1 cellular context compared by ENCODE assay signal in the genomic region with DNA sequence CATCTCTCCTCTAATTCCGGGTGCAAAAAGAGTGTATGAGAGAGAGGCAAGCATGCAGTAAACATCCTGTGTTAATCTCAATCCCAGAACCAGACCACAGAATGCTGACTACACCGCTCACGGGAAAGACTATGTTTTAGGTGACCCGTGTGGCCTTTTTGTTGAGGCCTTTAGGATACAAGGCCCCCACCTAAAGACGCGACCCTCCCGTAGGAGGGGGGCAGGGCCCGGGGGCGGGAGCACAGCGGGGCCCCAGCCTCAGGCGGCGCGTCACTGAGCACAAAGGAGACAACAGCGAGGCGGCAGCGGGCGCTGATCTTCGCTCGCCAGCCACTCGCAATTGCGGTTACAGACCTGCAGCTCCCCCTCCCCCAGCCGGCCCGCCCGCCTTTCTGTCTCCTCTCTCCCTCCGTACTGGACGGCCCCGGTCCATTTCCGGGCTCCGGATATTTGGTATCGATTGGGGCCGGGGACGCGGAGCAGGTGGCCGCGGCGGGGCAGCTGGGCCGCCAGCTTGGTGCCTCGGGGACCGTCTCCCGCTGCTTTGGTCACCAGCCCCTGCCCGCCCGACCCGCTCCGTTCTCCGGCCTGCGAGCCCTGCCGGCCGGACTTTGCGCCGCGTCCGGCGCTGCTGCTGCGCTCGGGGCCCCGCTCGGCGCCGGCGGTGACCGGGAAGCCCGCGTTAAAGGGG.
TF ChIP-seq lines count a peak whose summit lies in the region.

A gene with protein sequence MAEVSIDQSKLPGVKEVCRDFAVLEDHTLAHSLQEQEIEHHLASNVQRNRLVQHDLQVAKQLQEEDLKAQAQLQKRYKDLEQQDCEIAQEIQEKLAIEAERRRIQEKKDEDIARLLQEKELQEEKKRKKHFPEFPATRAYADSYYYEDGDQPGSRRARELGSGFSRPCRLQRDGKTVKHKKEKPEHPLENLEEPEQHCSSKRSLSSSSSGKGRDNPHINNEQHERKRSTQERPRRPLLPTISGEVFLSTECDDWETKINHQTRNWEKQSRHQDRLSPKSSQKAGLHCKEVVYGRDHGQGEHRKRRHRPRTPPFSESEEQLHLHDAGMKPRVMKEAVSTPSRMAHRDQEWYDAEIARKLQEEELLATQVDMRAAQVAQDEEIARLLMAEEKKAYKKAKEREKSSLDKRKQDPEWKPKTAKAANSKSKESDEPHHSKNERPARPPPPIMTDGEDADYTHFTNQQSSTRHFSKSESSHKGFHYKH (plus strand): TSS at position 432 of the 691 bp plus-strand sequence. CDS start 281 bp downstream, outside the sequence.

TF ChIP-seq in HepG2, 621 proteins besides CTCF, POLR2A, EP300 and RAD21 (continued from another document and continues in another):
- TF ChIP-seq, protein P1, sequence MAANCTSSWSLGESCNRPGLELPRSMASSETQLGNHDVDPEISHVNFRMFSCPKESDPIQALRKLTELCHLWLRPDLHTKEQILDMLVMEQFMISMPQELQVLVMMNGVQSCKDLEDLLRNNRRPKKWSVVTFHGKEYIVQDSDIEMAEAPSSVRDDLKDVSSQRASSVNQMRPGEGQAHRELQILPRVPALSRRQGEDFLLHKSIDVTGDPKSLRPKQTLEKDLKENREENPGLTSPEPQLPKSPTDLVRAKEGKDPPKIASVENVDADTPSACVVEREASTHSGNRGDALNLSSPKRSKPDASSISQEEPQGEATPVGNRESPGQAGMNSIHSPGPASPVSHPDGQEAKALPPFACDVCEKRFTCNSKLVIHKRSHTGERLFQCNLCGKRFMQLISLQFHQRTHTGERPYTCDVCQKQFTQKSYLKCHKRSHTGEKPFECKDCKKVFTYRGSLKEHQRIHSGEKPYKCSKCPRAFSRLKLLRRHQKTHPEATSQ (CRISPR knock-in tag; IDR thresholded peaks at IDR 0.05; ENCODE audit: borderline replicate concordance): peak; percentile 87; the same call in 1 of the 2 replicates
- TF ChIP-seq BCL6 (CRISPR knock-in tag; IDR thresholded peaks at IDR 0.05) (peak; percentile 59; the same call in 1 of the 2 replicates), ZBTB42 (CRISPR knock-in tag; IDR thresholded peaks at IDR 0.05) (no peak; the same call in 1 of the 2 replicates), RFX3 (CRISPR knock-in tag; IDR thresholded peaks at IDR 0.05) (no peak), HOXA3 (CRISPR knock-in tag; IDR thresholded peaks at IDR 0.05) (peak; percentile 70; the same call in 1 of the 2 replicates), GATAD2A (CRISPR knock-in tag; IDR thresholded peaks at IDR 0.05) (peak; percentile 83), BORCS8-MEF2B (CRISPR knock-in tag; IDR thresholded peaks at IDR 0.05) (no peak), CBX5 (CRISPR knock-in tag; IDR thresholded peaks at IDR 0.05; ENCODE audit: borderline replicate concordance) (peak; percentile 78; the same call in 1 of the 2 replicates), ZNF496 (CRISPR knock-in tag; IDR thresholded peaks at IDR 0.05; ENCODE audit: insufficient replicate concordance) (no peak), ZFP90 (CRISPR knock-in tag; IDR thresholded peaks at IDR 0.05; ENCODE audit: borderline replicate concordance) (peak; percentile 68; the same call in 1 of the 2 replicates), BRD4 (CRISPR knock-in tag; IDR thresholded peaks at IDR 0.05) (peak; percentile 57; the same call in 1 of the 2 replicates), ONECUT2 (CRISPR knock-in tag; IDR thresholded peaks at IDR 0.05) (peak; percentile 98), SPEN (CRISPR knock-in tag; IDR thresholded peaks at IDR 0.05; ENCODE audit: low read depth) (peak; percentile 85), TEAD3 (CRISPR knock-in tag; optimal IDR thresholded peaks at IDR 0.05; ENCODE audit: borderline replicate concordance) (peak; percentile 54), ATF1 (CRISPR knock-in tag; IDR thresholded peaks at IDR 0.05) (no peak), ZSCAN9 (CRISPR knock-in tag; IDR thresholded peaks at IDR 0.05; ENCODE audit: borderline replicate concordance) (peak; percentile 49; the same call in 1 of the 2 replicates), ZNF367 (CRISPR knock-in tag; IDR thresholded peaks at IDR 0.05; ENCODE audit: borderline replicate concordance) (no peak), ZNF569 (CRISPR knock-in tag; IDR thresholded peaks at IDR 0.05; ENCODE audit: borderline replicate concordance) (no peak), ELF4 (CRISPR knock-in tag; IDR thresholded peaks at IDR 0.05; ENCODE audit: borderline replicate concordance) (0 out of 2 replicates have a peak, but pooled peaks have one; percentile 54), ZNF841 (CRISPR knock-in tag; IDR thresholded peaks at IDR 0.05; ENCODE audit: borderline replicate concordance) (peak; percentile 83), ZFAT (CRISPR knock-in tag; conservative IDR thresholded peaks at IDR 0.05) (no peak), SAP130 (CRISPR knock-in tag; IDR thresholded peaks at IDR 0.05; ENCODE audit: low read depth) (peak; percentile 87), ETV6 (CRISPR knock-in tag; conservative IDR thresholded peaks at IDR 0.05) (no peak), ZNF616 (CRISPR knock-in tag; IDR thresholded peaks at IDR 0.05; ENCODE audit: low read depth) (peak; percentile 88; the same call in 1 of the 2 replicates), ZNF567 (CRISPR knock-in tag; IDR thresholded peaks at IDR 0.05; ENCODE audit: borderline replicate concordance) (no peak), WIZ (CRISPR knock-in tag; IDR thresholded peaks at IDR 0.05) (no peak), ZNF292 (CRISPR knock-in tag; IDR thresholded peaks at IDR 0.05; ENCODE audit: borderline replicate concordance, low read depth) (peak; percentile 86), ZNF781 (CRISPR knock-in tag; IDR thresholded peaks at IDR 0.05; ENCODE audit: borderline replicate concordance, not compliant biosample characterization) (peak; percentile 45), NR2F6 (IDR thresholded peaks at IDR 0.05) (no peak), NR2F6 (CRISPR knock-in tag; IDR thresholded peaks at IDR 0.05) (peak; percentile 42; the same call in 1 of the 2 replicates), ZNF235 (CRISPR knock-in tag; IDR thresholded peaks at IDR 0.05; ENCODE audit: borderline replicate concordance) (peak; percentile 72; the same call in 1 of the 2 replicates), ZNF678 (CRISPR knock-in tag; IDR thresholded peaks at IDR 0.05) (peak; percentile 44; the same call in 1 of the 2 replicates)
- TF ChIP-seq, protein P2, sequence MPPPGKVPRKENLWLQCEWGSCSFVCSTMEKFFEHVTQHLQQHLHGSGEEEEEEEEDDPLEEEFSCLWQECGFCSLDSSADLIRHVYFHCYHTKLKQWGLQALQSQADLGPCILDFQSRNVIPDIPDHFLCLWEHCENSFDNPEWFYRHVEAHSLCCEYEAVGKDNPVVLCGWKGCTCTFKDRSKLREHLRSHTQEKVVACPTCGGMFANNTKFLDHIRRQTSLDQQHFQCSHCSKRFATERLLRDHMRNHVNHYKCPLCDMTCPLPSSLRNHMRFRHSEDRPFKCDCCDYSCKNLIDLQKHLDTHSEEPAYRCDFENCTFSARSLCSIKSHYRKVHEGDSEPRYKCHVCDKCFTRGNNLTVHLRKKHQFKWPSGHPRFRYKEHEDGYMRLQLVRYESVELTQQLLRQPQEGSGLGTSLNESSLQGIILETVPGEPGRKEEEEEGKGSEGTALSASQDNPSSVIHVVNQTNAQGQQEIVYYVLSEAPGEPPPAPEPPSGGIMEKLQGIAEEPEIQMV (CRISPR knock-in tag; IDR thresholded peaks at IDR 0.05; ENCODE audit: low read depth): no peak; the same call in 1 of the 2 replicates
- TF ChIP-seq, protein P3, sequence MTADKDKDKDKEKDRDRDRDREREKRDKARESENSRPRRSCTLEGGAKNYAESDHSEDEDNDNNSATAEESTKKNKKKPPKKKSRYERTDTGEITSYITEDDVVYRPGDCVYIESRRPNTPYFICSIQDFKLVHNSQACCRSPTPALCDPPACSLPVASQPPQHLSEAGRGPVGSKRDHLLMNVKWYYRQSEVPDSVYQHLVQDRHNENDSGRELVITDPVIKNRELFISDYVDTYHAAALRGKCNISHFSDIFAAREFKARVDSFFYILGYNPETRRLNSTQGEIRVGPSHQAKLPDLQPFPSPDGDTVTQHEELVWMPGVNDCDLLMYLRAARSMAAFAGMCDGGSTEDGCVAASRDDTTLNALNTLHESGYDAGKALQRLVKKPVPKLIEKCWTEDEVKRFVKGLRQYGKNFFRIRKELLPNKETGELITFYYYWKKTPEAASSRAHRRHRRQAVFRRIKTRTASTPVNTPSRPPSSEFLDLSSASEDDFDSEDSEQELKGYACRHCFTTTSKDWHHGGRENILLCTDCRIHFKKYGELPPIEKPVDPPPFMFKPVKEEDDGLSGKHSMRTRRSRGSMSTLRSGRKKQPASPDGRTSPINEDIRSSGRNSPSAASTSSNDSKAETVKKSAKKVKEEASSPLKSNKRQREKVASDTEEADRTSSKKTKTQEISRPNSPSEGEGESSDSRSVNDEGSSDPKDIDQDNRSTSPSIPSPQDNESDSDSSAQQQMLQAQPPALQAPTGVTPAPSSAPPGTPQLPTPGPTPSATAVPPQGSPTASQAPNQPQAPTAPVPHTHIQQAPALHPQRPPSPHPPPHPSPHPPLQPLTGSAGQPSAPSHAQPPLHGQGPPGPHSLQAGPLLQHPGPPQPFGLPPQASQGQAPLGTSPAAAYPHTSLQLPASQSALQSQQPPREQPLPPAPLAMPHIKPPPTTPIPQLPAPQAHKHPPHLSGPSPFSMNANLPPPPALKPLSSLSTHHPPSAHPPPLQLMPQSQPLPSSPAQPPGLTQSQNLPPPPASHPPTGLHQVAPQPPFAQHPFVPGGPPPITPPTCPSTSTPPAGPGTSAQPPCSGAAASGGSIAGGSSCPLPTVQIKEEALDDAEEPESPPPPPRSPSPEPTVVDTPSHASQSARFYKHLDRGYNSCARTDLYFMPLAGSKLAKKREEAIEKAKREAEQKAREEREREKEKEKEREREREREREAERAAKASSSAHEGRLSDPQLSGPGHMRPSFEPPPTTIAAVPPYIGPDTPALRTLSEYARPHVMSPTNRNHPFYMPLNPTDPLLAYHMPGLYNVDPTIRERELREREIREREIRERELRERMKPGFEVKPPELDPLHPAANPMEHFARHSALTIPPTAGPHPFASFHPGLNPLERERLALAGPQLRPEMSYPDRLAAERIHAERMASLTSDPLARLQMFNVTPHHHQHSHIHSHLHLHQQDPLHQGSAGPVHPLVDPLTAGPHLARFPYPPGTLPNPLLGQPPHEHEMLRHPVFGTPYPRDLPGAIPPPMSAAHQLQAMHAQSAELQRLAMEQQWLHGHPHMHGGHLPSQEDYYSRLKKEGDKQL (CRISPR knock-in tag; IDR thresholded peaks at IDR 0.05; ENCODE audit: low read depth): no peak; the same call in 1 of the 2 replicates
- TF ChIP-seq, protein P4, sequence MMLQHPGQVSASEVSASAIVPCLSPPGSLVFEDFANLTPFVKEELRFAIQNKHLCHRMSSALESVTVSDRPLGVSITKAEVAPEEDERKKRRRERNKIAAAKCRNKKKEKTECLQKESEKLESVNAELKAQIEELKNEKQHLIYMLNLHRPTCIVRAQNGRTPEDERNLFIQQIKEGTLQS (CRISPR knock-in tag; IDR thresholded peaks at IDR 0.05): 0 out of 2 replicates have a peak, but pooled peaks have one; percentile 35
- TF ChIP-seq, protein P5, sequence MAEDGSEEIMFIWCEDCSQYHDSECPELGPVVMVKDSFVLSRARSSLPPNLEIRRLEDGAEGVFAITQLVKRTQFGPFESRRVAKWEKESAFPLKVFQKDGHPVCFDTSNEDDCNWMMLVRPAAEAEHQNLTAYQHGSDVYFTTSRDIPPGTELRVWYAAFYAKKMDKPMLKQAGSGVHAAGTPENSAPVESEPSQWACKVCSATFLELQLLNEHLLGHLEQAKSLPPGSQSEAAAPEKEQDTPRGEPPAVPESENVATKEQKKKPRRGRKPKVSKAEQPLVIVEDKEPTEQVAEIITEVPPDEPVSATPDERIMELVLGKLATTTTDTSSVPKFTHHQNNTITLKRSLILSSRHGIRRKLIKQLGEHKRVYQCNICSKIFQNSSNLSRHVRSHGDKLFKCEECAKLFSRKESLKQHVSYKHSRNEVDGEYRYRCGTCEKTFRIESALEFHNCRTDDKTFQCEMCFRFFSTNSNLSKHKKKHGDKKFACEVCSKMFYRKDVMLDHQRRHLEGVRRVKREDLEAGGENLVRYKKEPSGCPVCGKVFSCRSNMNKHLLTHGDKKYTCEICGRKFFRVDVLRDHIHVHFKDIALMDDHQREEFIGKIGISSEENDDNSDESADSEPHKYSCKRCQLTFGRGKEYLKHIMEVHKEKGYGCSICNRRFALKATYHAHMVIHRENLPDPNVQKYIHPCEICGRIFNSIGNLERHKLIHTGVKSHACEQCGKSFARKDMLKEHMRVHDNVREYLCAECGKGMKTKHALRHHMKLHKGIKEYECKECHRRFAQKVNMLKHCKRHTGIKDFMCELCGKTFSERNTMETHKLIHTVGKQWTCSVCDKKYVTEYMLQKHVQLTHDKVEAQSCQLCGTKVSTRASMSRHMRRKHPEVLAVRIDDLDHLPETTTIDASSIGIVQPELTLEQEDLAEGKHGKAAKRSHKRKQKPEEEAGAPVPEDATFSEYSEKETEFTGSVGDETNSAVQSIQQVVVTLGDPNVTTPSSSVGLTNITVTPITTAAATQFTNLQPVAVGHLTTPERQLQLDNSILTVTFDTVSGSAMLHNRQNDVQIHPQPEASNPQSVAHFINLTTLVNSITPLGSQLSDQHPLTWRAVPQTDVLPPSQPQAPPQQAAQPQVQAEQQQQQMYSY (CRISPR knock-in tag; IDR thresholded peaks at IDR 0.05): peak; percentile 92
- TF ChIP-seq, protein P6, sequence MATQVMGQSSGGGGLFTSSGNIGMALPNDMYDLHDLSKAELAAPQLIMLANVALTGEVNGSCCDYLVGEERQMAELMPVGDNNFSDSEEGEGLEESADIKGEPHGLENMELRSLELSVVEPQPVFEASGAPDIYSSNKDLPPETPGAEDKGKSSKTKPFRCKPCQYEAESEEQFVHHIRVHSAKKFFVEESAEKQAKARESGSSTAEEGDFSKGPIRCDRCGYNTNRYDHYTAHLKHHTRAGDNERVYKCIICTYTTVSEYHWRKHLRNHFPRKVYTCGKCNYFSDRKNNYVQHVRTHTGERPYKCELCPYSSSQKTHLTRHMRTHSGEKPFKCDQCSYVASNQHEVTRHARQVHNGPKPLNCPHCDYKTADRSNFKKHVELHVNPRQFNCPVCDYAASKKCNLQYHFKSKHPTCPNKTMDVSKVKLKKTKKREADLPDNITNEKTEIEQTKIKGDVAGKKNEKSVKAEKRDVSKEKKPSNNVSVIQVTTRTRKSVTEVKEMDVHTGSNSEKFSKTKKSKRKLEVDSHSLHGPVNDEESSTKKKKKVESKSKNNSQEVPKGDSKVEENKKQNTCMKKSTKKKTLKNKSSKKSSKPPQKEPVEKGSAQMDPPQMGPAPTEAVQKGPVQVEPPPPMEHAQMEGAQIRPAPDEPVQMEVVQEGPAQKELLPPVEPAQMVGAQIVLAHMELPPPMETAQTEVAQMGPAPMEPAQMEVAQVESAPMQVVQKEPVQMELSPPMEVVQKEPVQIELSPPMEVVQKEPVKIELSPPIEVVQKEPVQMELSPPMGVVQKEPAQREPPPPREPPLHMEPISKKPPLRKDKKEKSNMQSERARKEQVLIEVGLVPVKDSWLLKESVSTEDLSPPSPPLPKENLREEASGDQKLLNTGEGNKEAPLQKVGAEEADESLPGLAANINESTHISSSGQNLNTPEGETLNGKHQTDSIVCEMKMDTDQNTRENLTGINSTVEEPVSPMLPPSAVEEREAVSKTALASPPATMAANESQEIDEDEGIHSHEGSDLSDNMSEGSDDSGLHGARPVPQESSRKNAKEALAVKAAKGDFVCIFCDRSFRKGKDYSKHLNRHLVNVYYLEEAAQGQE (IDR thresholded peaks at IDR 0.05; ENCODE audit: borderline replicate concordance in 1 of 2, low read depth in 1 of 2, low read length in 2 of 2): peak in 1 of 2 experiments; percentile 81; a peak in 2 of 4 replicates
- TF ChIP-seq, protein P7, sequence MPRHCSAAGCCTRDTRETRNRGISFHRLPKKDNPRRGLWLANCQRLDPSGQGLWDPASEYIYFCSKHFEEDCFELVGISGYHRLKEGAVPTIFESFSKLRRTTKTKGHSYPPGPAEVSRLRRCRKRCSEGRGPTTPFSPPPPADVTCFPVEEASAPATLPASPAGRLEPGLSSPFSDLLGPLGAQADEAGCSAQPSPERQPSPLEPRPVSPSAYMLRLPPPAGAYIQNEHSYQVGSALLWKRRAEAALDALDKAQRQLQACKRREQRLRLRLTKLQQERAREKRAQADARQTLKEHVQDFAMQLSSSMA (CRISPR knock-in tag; IDR thresholded peaks at IDR 0.05): no peak; the same call in none of the 2 replicates
